Comparison of ENCODE assay signal across 15 cellular contexts in genomic region chr12:57552306-57552651, GRCh38.
"Had no signal": no experiment of that assay in that cellular context is flagged by ENCODE, and none has a peak within 500 bp of the region (broad histone marks: within the 10 kb centered on the region; RNA-seq: fewer than 3 reads in every experiment).

No MANE protein-coding gene starts in this region.

- H3K4me3 ChIP-seq: esophagus muscularis mucosa, left ventricle myocardium inferior, skin epidermis, thyroid gland had no signal

- H3K9me3 ChIP-seq: esophagus muscularis mucosa, left ventricle myocardium inferior, neutrophil, thyroid gland had no signal

- H3K27me3 ChIP-seq: thyroid gland had no signal

- H3K27ac ChIP-seq: brain microvascular endothelial cell, esophagus muscularis mucosa, left ventricle myocardium inferior, neutrophil, skin epidermis, thyroid gland had no signal

- H3K27ac Mint-ChIP-seq: activated naive CD4-positive, alpha-beta T cell treated with anti-CD3 and anti-CD28 coated beads, Interleukin-2, amount 50 U/mL, for 24 hours; T-helper 1 cell treated with Interleukin-12 subunit alpha and Interleukin-12 subunit beta and Interleukin-4 antibody, amounts not matched to agents 30 μg/mL and 1 μg/mL, for 36 hours had no signal

- H3K36me3 ChIP-seq: brain microvascular endothelial cell, esophagus muscularis mucosa, left ventricle myocardium inferior, neutrophil, thyroid gland had no signal

- H3K36me3 Mint-ChIP-seq: activated naive CD4-positive, alpha-beta T cell treated with anti-CD3 and anti-CD28 coated beads, Interleukin-2, amount 50 U/mL, for 24 hours had no signal

- DNase-seq: activated CD4-positive, alpha-beta T cell treated with anti-CD3 and anti-CD28 coated beads, Interleukin-2, amount 50 U/mL, for 1 hour; activated T-cell treated with anti-CD3 and anti-CD28 coated beads, Interleukin-2, amount 50 U/mL, for 1 hour; cerebellar nuclear complex; dermis blood vessel endothelial cell; head of caudate nucleus; kidney; left ventricle myocardium inferior; posterior cingulate gyrus; thyroid gland had no signal

- H3K4me3 Mint-ChIP-seq: activated naive CD4-positive, alpha-beta T cell treated with anti-CD3 and anti-CD28 coated beads, Interleukin-2, amount 50 U/mL, for 24 hours; T-helper 1 cell treated with Interleukin-12 subunit alpha and Interleukin-12 subunit beta and Interleukin-4 antibody, amounts not matched to agents 30 μg/mL and 1 μg/mL, for 36 hours had no signal

- H3K9me3 Mint-ChIP-seq: activated naive CD4-positive, alpha-beta T cell treated with anti-CD3 and anti-CD28 coated beads, Interleukin-2, amount 50 U/mL, for 24 hours; T-helper 1 cell treated with Interleukin-12 subunit alpha and Interleukin-12 subunit beta and Interleukin-4 antibody, amounts not matched to agents 30 μg/mL and 1 μg/mL, for 36 hours had no signal
